ENCODE assay signal across 8 cellular contexts in the genomic region with DNA sequence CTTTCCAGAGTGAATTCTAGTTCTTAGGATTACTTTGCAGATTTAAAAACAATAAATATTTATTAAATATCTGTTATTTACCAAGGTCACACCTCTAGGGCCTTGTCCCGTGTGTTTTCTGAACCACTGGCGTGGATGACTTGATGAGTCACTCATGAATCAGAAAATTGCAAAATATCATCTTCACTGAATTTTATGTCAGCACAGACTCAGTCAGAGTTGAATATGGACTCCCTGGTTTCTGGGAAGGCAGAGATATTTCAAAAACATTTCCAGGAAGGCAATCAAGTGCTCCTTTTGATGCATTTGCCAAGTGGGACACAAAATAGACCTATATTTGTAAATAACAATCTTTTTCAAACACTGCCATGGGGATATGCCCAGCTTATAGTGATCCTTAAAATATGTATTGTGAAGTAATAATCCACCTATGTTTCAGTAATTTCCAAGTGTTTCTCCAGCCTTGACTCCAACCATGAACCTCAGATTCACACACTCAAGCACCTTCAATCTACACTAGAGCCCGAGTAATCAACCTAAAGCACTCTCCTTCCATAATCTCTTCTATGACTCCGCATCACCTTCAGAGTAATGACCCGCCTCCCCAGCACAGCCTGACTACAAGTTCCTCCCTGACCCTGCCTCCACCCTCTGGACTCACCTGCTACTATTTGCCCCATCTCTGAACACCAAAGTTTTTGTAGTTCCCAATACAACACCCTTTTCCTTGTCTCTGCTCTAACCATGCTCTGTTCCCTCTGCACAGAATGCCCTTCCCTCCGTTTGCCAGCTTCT. TPM values are rescaled to one million over a fixed set of nuclear protein-coding genes. Genes with fewer than 3 reads are reported as not detected.
DNase-seq lines count a peak whose midpoint lies in the region; ATAC-seq and TF ChIP-seq lines count a peak whose summit lies in the region.

No MANE protein-coding gene starts in this region.

- H3K27ac ChIP-seq in stomach (peak overlapping the region in 3 of 5 donors; percentile 5 to 44 (median 19)), prostate gland (no peak overlapping the region)

- TF ChIP-seq CTCF in stomach (IDR thresholded peaks at IDR 0.05) (no peak), prostate gland (IDR thresholded peaks at IDR 0.05) (no peak)

- no peaks in the 10 kb centered on the region for H3K27me3 ChIP-seq in stomach
- H3K27me3 ChIP-seq in prostate gland (replicated peaks; ENCODE audit: insufficient read depth), result no peaks in the 10 kb centered on the region

- H3K4me1 ChIP-seq in stomach (peaks cover 0 to 14% (median 7%) of the 10 kb centered on the region in 4 donors), prostate gland (replicated peaks) (no peaks in the 10 kb centered on the region)

- TF ChIP-seq POLR2A in stomach (IDR thresholded peaks at IDR 0.05), result no peak
- TF ChIP-seq POLR2A in prostate gland (IDR thresholded peaks at IDR 0.05), result no peak

- H3K36me3 ChIP-seq in stomach, result no peaks in the 10 kb centered on the region
- no peaks in the 10 kb centered on the region for H3K36me3 ChIP-seq in prostate gland

- intact Hi-C loops in stomach (cut with DNase I; ENCODE audit: low total_unique reads) (loop anchor here (5.0 to 10.0 kb wide), 3 partner anchors 188 to 606 kb away; no protein-coding TSS in a partner anchor), prostate gland (cut with DNase I) (loop anchor here (10.0 kb wide), 1 partner anchor 606 kb away; no protein-coding TSS in a partner anchor)

- H3K4me3 ChIP-seq in stomach, result no peak overlapping the region
- H3K4me3 ChIP-seq in prostate gland, result no peak overlapping the region

- DNase-seq in NOMO-1 treated with DMSO at 0.1 percent for 48 hours (lab: John Stamatoyannopoulos, UW; ENCODE audit: unreplicated experiment), result peak; percentile 52
- DNase-seq in NOMO-1 treated with dmso at 0.1 percent for 144 hours (lab: John Stamatoyannopoulos, UW; ENCODE audit: unreplicated experiment), result no peak
- peak; percentile 40 for DNase-seq in RKO (ENCODE audit: low spot score)
- DNase-seq in fibroblast of peridontal ligament (ENCODE audit: extremely low read depth), result peak; percentile 86
- no peak for DNase-seq in stomach
- no peak for DNase-seq in prostate gland (ENCODE audit: low spot score)
- no peak for DNase-seq in HT-29 (ENCODE audit: low spot score)

- WGBS in stomach, 5 donors, result 66 to 74% (median 72%) methylated on average over 6 of the region's 6 CpGs
- 80% methylated on average over 6 of the region's 6 CpGs for WGBS in prostate gland

- no peak for ATAC-seq in GM21529 (IDR thresholded peaks at IDR 0.05; ENCODE audit: unreplicated experiment)

- TF ChIP-seq EP300 in stomach (IDR thresholded peaks at IDR 0.05), result no peak

- H3K9me3 ChIP-seq in stomach, result no peaks in the 10 kb centered on the region
- H3K9me3 ChIP-seq in prostate gland, result no peaks in the 10 kb centered on the region

RNA-seq across cellular contexts. Expression of gene DPH3, which starts 24.3 kb away (rescaled TPM):
- total RNA-seq in stomach (10 to 100 TPM in 3 of 5 donors, 1 to 10 TPM in 2; 4.7 to 19.6 (median 16.7) TPM), prostate gland (10 to 100 TPM; 12.4 to 13.8 TPM)
- polyA plus RNA-seq in stomach, result 10 to 100 TPM in 2 of 3 donors, 1 to 10 TPM in 1; 9.4 to 21.2 (median 19.7) TPM
- 2.2 and 2.7 TPM in 2 replicates for total RNA-seq in HT-29 (2014; rRNA removed; shearing (Covaris generic))

RNA-seq across cellular contexts. Expression of gene OXNAD1, which starts 24.6 kb away (rescaled TPM):
- total RNA-seq in stomach (10 to 100 TPM in 2 of 5 donors, 1 to 10 TPM in 3; 6.7 to 51.3 (median 7.8) TPM), prostate gland (10 to 100 TPM; 16.2 to 16.3 TPM)
- polyA plus RNA-seq in stomach, result 10 to 100 TPM in 1 of 3 donors, 1 to 10 TPM in 2; 5.5 to 10.7 (median 7.4) TPM
- 5.7 and 7.0 TPM in 2 replicates for total RNA-seq in HT-29 (2014; rRNA removed; shearing (Covaris generic))

Comparison
In these comparisons a context has a peak if more than half of its experiments do, and no peak if none do; other contexts are left out.
1. DNase-seq: peak in NOMO-1 treated with DMSO at 0.1 percent for 48 hours (single experiment), RKO (single experiment) and fibroblast of peridontal ligament (single experiment); none in NOMO-1 treated with dmso at 0.1 percent for 144 hours (single experiment), stomach (single experiment), prostate gland (single experiment) and HT-29 (single experiment).
2. H3K27ac ChIP-seq: peak in stomach (3 of 5); none in prostate gland (0 of 2).